ENCODE assay signal across 18 cellular contexts in genomic region chr20:49762940-49763766, GRCh38. TPM values are rescaled to one million over a fixed set of nuclear protein-coding genes. Genes with fewer than 3 reads are reported as not detected.
DNase-seq lines count a peak whose midpoint lies in the region; ATAC-seq, FAIRE-seq and TF ChIP-seq lines count a peak whose summit lies in the region.
"Had no signal": no experiment of that assay in that cellular context is flagged by ENCODE, and none has a peak within 500 bp of the region (broad histone marks: within the 10 kb centered on the region; RNA-seq: fewer than 3 reads in every experiment).

No MANE protein-coding gene starts in this region.

- H3K9ac ChIP-seq in HepG2 (ENCODE audit: insufficient read depth, low read depth, low read length): no peak overlapping the region
- no peak overlapping the region for H3K9ac ChIP-seq in astrocyte (ENCODE audit: low read length)

- ATAC-seq in HepG2 (no peak), right lobe of liver (no peak), sciatic nerve (no peak)

- intact Hi-C loops in HepG2 (cut with micrococcal nuclease; ENCODE audit: unreplicated experiment): no loop called here
- intact Hi-C loops in right lobe of liver (cut with DNase I): loop anchor here (10.0 kb wide), 2 partner anchors 48 to 148 kb away; partner anchors contain the start of gene B4GALT5 (in 1 of the 2)
- intact Hi-C loops in sciatic nerve (cut with DNase I): no loop called here

- in situ Hi-C loops in HepG2 (cut with HindIII; ENCODE audit: extremely low pct_ligation_motif_present, low pct_unique_long_range_greater_than_20kb): no loop called here

- no peak overlapping the region for H3K4me3 ChIP-seq in HepG2 (replicated peaks in 1 of 3; ENCODE audit: insufficient read depth in 1 of 3, low read depth in 2 of 3, low read length in 3 of 3)
- H3K4me3 ChIP-seq in right lobe of liver: no peak overlapping the region
- H3K4me3 ChIP-seq in astrocyte (ENCODE audit: insufficient read depth, low read depth, low read length): no peak overlapping the region
- H3K4me3 ChIP-seq: tibial artery had no signal

- BruUV-seq in HepG2 (replicated peaks; lab: Mats Ljungman, UMichigan): no TSS peak

- H2AFZ ChIP-seq in HepG2 (ENCODE audit: low read length) (no peak overlapping the region), astrocyte (ENCODE audit: low read depth, low read length) (no peak overlapping the region)

- H3K9me3 ChIP-seq in HepG2 (ENCODE audit: low read length) (no peaks in the 10 kb centered on the region), right lobe of liver (no peaks in the 10 kb centered on the region), astrocyte (ENCODE audit: insufficient read depth, low read depth, low read length) (no peaks in the 10 kb centered on the region)
- H3K9me3 ChIP-seq: tibial artery had no signal

- no peak overlapping the region for H3K27ac Mint-ChIP-seq in astrocyte (ENCODE audit: unreplicated experiment)
- H3K27ac Mint-ChIP-seq: activated naive CD8-positive, alpha-beta T cell treated with anti-CD3 and anti-CD28 coated beads for 36 hours had no signal

- TF ChIP-seq CTCF in HepG2 (CRISPR knock-in tag; IDR thresholded peaks at IDR 0.05): no peak
- no peak for TF ChIP-seq CTCF in right lobe of liver (IDR thresholded peaks at IDR 0.05)
- TF ChIP-seq CTCF in astrocyte (IDR thresholded peaks at IDR 0.05; ENCODE audit: insufficient read depth, low read depth, low read length): no peak

- H3K4me3 Mint-ChIP-seq in astrocyte (ENCODE audit: unreplicated experiment): peak overlapping the region; percentile 66
- H3K4me3 Mint-ChIP-seq: activated naive CD8-positive, alpha-beta T cell treated with anti-CD3 and anti-CD28 coated beads for 36 hours had no signal

- H3K4me2 ChIP-seq in HepG2 (ENCODE audit: low read depth, low read length) (no peak overlapping the region), astrocyte (ENCODE audit: low read length) (no peak overlapping the region)

- H3K27me3 ChIP-seq in HepG2 (ENCODE audit: control insufficient read depth in 1 of 2, insufficient read depth in 2 of 2, low read length in 2 of 2) (no peaks in the 10 kb centered on the region), right lobe of liver (no peaks in the 10 kb centered on the region), astrocyte (ENCODE audit: insufficient read depth, low read length) (peaks cover 4% of the 10 kb centered on the region)
- H3K27me3 ChIP-seq: tibial artery had no signal

- H3K27ac ChIP-seq in HepG2 (ENCODE audit: extremely low read length, insufficient read depth, low read length) (no peak overlapping the region), right lobe of liver (no peak overlapping the region), astrocyte (ENCODE audit: low read depth, low read length) (no peak overlapping the region)
- H3K27ac ChIP-seq: tibial artery had no signal

- H3K9me3 Mint-ChIP-seq in astrocyte (ENCODE audit: unreplicated experiment): peaks cover 3% of the 10 kb centered on the region
- H3K9me3 Mint-ChIP-seq: activated naive CD8-positive, alpha-beta T cell treated with anti-CD3 and anti-CD28 coated beads for 36 hours had no signal

- H3K36me3 ChIP-seq in HepG2 (replicated peaks in 1 of 2; ENCODE audit: control insufficient read depth in 1 of 2, insufficient read depth in 2 of 2, low read length in 2 of 2) (no peaks in the 10 kb centered on the region), right lobe of liver (no peaks in the 10 kb centered on the region), astrocyte (ENCODE audit: insufficient read depth, low read length) (no peaks in the 10 kb centered on the region)
- H3K36me3 ChIP-seq: tibial artery had no signal

- H3K4me1 Mint-ChIP-seq in astrocyte (ENCODE audit: low read depth, unreplicated experiment): peaks cover 4% of the 10 kb centered on the region

- 91% methylated on average over 12 of the region's 12 CpGs for WGBS in HepG2 (ENCODE audit: low lambda C conversion rate)
- 83% methylated on average over 12 of the region's 12 CpGs for WGBS in right lobe of liver (ENCODE audit: insufficient coverage, low coverage, low lambda C conversion rate, missing lambda C conversion rate)

- FAIRE-seq in HepG2 (lab: Jason Lieb, UNC) (no peak), astrocyte (lab: Jason Lieb, UNC) (no peak), GM12891 (lab: Jason Lieb, UNC) (no peak)
- FAIRE-seq: HTR-8/SVneo, keratinocyte had no signal

- CTCF ChIA-PET in HepG2 (lab: Yijun Ruan, JAX; ENCODE audit: low intra/inter-chr PET ratio, low total read pairs): no interaction called here

- H3K79me2 ChIP-seq in HepG2 (ENCODE audit: insufficient read depth, low read length) (no peaks in the 10 kb centered on the region), astrocyte (ENCODE audit: insufficient read depth, low read length) (no peaks in the 10 kb centered on the region)

- no peak for DNase-seq in HepG2 (ENCODE audit: low spot score)
- DNase-seq in right lobe of liver: no peak
- no peak for DNase-seq in astrocyte (ENCODE audit: low read depth)
- peak; percentile 40 for DNase-seq in iris pigment epithelial cell (ENCODE audit: low read depth)
- no peak for DNase-seq in GM12891 (ENCODE audit: insufficient read length, low spot score)
- DNase-seq in T-helper 1 cell: no peak
- no peak for DNase-seq in sciatic nerve (ENCODE audit: low spot score)
- DNase-seq in AG20443 (ENCODE audit: low spot score): no peak
- DNase-seq: activated CD4-positive, CD25-positive, alpha-beta regulatory T cell; activated naive CD8-positive, alpha-beta T cell treated with anti-CD3 and anti-CD28 coated beads for 36 hours; activated T-cell treated with anti-CD3 and anti-CD28 coated beads, Interleukin-2, amount 50 U/mL, for 48 hours; CD4-positive, CD25-positive, alpha-beta regulatory T cell; NCI-H1694 treated with DMSO at 0.1 percent for 48 hours; SHP77 treated with DMSO at 0.1 percent for 48 hours; T-helper 2 cell; tibial artery had no signal

- no peaks in the 10 kb centered on the region for H3K36me3 Mint-ChIP-seq in astrocyte (ENCODE audit: low read depth, unreplicated experiment)
- H3K36me3 Mint-ChIP-seq: activated naive CD8-positive, alpha-beta T cell treated with anti-CD3 and anti-CD28 coated beads for 36 hours had no signal

- no peaks in the 10 kb centered on the region for H4K20me1 ChIP-seq in HepG2 (ENCODE audit: insufficient read depth, low read length)
- H4K20me1 ChIP-seq in astrocyte (ENCODE audit: insufficient read depth, low read length): no peaks in the 10 kb centered on the region

- no peak for TF ChIP-seq RAD21 in HepG2 (CRISPR knock-in tag; IDR thresholded peaks at IDR 0.05)

- H3K4me1 ChIP-seq in HepG2 (ENCODE audit: insufficient read depth, low read length) (peaks cover 58% of the 10 kb centered on the region), right lobe of liver (peaks cover 0 to 48% (median 23%) of the 10 kb centered on the region in 4 donors), astrocyte (ENCODE audit: insufficient read depth, low read length) (no peaks in the 10 kb centered on the region)

- peaks cover 17% of the 10 kb centered on the region for H3K27me3 Mint-ChIP-seq in astrocyte (ENCODE audit: low read depth, unreplicated experiment)

- TF ChIP-seq POLR2A in HepG2 (IDR thresholded peaks at IDR 0.05; ENCODE audit: insufficient read depth in 1 of 2, low read depth in 2 of 2, low read length in 2 of 2): no peak
- TF ChIP-seq POLR2A in right lobe of liver (IDR thresholded peaks at IDR 0.05): no peak
- TF ChIP-seq POLR2A in GM12891 (IDR thresholded peaks at IDR 0.05; ENCODE audit: low read depth, low read length): no peak

- TF ChIP-seq EP300 in HepG2 (IDR thresholded peaks at IDR 0.05; ENCODE audit: low read depth in 2 of 2, low read length in 2 of 2) (no peak), HepG2 (CRISPR knock-in tag; IDR thresholded peaks at IDR 0.05; ENCODE audit: borderline replicate concordance) (no peak)

- POLR2A ChIA-PET in HepG2 (lab: Yijun Ruan, JAX): interaction anchor here (2.1 kb wide), 1 partner anchor 12 kb away, joined by 5 read pairs; no protein-coding TSS in a partner anchor

RNA-seq across cellular contexts. Expression of gene B4GALT5, which starts 49.5 kb away (rescaled TPM):
- total RNA-seq in HepG2 (2016; rRNA removed; fragmentation: Illumina TruSeq; extraction: Trizol) (26.7 and 30.9 TPM in 2 replicates), right lobe of liver (10 to 100 TPM in 5 of 6 experiments, 1 to 10 TPM in 1; 9.5 to 32.6 (median 15.5) TPM), astrocyte (39.1 and 41.9 TPM in 2 replicates), sciatic nerve (36.0 TPM)
- 8.0 and 8.5 TPM in 2 replicates for total RNA-seq in HepG2 (2016; cell fraction: cytosol; rRNA removed; fragmentation: Illumina TruSeq; extraction: Trizol; ENCODE audit: low read depth)
- 22.9 and 29.9 TPM in 2 replicates for total RNA-seq in HepG2 (2016; cell fraction: insoluble cytoplasmic fraction; rRNA removed; fragmentation: Illumina TruSeq; extraction: Trizol)
- total RNA-seq in HepG2 (2016; cell fraction: membrane; rRNA removed; fragmentation: Illumina TruSeq; extraction: Trizol): 33.9 and 36.1 TPM in 2 replicates
- total RNA-seq in HepG2 (2016; cell fraction: nucleus; rRNA removed; fragmentation: Illumina TruSeq; extraction: Trizol): 27.2 and 29.5 TPM in 2 replicates
- polyA plus RNA-seq in HepG2 (2011; rRNA removed): 27.3 and 29.3 TPM in 2 replicates
- polyA plus RNA-seq in HepG2 (2011; cell fraction: cytosol; rRNA removed): 18.3 and 27.5 TPM in 2 replicates
- 11.9 and 15.8 TPM in 2 replicates for polyA plus RNA-seq in HepG2 (2011; cell fraction: nucleus; rRNA removed)
- 18.1 and 19.7 TPM in 2 replicates for polyA plus RNA-seq in HepG2 (2012)
- polyA plus RNA-seq in HepG2 (2016; cell fraction: cytosol; fragmentation: Illumina TruSeq; extraction: Trizol; ENCODE audit: low read depth): 5.4 and 5.7 TPM in 2 replicates
- 22.6 and 24.2 TPM in 2 replicates for polyA plus RNA-seq in HepG2 (2016; cell fraction: insoluble cytoplasmic fraction; fragmentation: Illumina TruSeq; extraction: Trizol; ENCODE audit: low read depth)
- polyA plus RNA-seq in HepG2 (2016; cell fraction: membrane; fragmentation: Illumina TruSeq; extraction: Trizol; ENCODE audit: low read depth): 22.9 and 23.5 TPM in 2 replicates
- 42.1 and 46.2 TPM in 2 replicates for polyA plus RNA-seq in HepG2 (2016; cell fraction: nucleus; fragmentation: Illumina TruSeq; extraction: Trizol; ENCODE audit: insufficient read depth, low read depth)
- 38.2 and 60.8 TPM in 2 replicates for polyA minus RNA-seq in HepG2 (2011; rRNA and poly(A)+ RNA removed; ENCODE audit: low replicate concordance)
- 22.1 and 24.1 TPM in 2 replicates for polyA minus RNA-seq in HepG2 (2011; cell fraction: cytosol; rRNA and poly(A)+ RNA removed)
- polyA minus RNA-seq in HepG2 (2011; cell fraction: nucleus; rRNA and poly(A)+ RNA removed): 13.5 and 18.5 TPM in 2 replicates
- 7.5 TPM for polyA plus RNA-seq in GM12891 (2012; ENCODE audit: low read depth, missing spikeins)

RNA-seq across cellular contexts. Expression of gene SLC9A8, which starts 49.5 kb away (rescaled TPM):
- total RNA-seq in HepG2 (2016; rRNA removed; fragmentation: Illumina TruSeq; extraction: Trizol) (2.6 and 7.4 TPM in 2 replicates), right lobe of liver (10 to 100 TPM in 3 of 6 experiments, 1 to 10 TPM in 3; 6.8 to 10.6 (median 9.6) TPM), astrocyte (6.2 and 6.9 TPM in 2 replicates), sciatic nerve (14.4 TPM)
- 1.6 TPM in 2 replicates for total RNA-seq in HepG2 (2016; cell fraction: cytosol; rRNA removed; fragmentation: Illumina TruSeq; extraction: Trizol; ENCODE audit: low read depth)
- total RNA-seq in HepG2 (2016; cell fraction: insoluble cytoplasmic fraction; rRNA removed; fragmentation: Illumina TruSeq; extraction: Trizol): 2.1 and 7.4 TPM in 2 replicates
- 2.2 and 2.6 TPM in 2 replicates for total RNA-seq in HepG2 (2016; cell fraction: membrane; rRNA removed; fragmentation: Illumina TruSeq; extraction: Trizol)
- 13.8 and 19.0 TPM in 2 replicates for total RNA-seq in HepG2 (2016; cell fraction: nucleus; rRNA removed; fragmentation: Illumina TruSeq; extraction: Trizol)
- 4.1 and 4.7 TPM in 2 replicates for polyA plus RNA-seq in HepG2 (2011; rRNA removed)
- polyA plus RNA-seq in HepG2 (2011; cell fraction: cytosol; rRNA removed): 1.4 and 1.8 TPM in 2 replicates
- polyA plus RNA-seq in HepG2 (2011; cell fraction: nucleus; rRNA removed): 17.3 and 20.8 TPM in 2 replicates
- polyA plus RNA-seq in HepG2 (2012): 5.9 and 6.1 TPM in 2 replicates
- 0.68 and 0.75 TPM in 2 replicates for polyA plus RNA-seq in HepG2 (2016; cell fraction: cytosol; fragmentation: Illumina TruSeq; extraction: Trizol; ENCODE audit: low read depth)
- polyA plus RNA-seq in HepG2 (2016; cell fraction: insoluble cytoplasmic fraction; fragmentation: Illumina TruSeq; extraction: Trizol; ENCODE audit: low read depth): 1.7 and 2.2 TPM in 2 replicates
- polyA plus RNA-seq in HepG2 (2016; cell fraction: membrane; fragmentation: Illumina TruSeq; extraction: Trizol; ENCODE audit: low read depth): 1.2 and 1.5 TPM in 2 replicates
- polyA plus RNA-seq in HepG2 (2016; cell fraction: nucleus; fragmentation: Illumina TruSeq; extraction: Trizol; ENCODE audit: insufficient read depth, low read depth): 21.2 and 22.1 TPM in 2 replicates
- polyA minus RNA-seq in HepG2 (2011; rRNA and poly(A)+ RNA removed; ENCODE audit: low replicate concordance): 25.8 and 28.2 TPM in 2 replicates
- 0.88 and 2.2 TPM in 2 replicates for polyA minus RNA-seq in HepG2 (2011; cell fraction: cytosol; rRNA and poly(A)+ RNA removed)
- polyA minus RNA-seq in HepG2 (2011; cell fraction: nucleus; rRNA and poly(A)+ RNA removed): 26.4 and 27.8 TPM in 2 replicates
- polyA plus RNA-seq in GM12891 (2012; ENCODE audit: low read depth, missing spikeins): 5.8 TPM

Comparison
In these comparisons a context has a peak if more than half of its experiments do, and no peak if none do; other contexts are left out.
1. intact Hi-C loops: an anchor here in right lobe of liver (10.0 kb wide); none called in HepG2 and sciatic nerve.